In the genomic region with DNA sequence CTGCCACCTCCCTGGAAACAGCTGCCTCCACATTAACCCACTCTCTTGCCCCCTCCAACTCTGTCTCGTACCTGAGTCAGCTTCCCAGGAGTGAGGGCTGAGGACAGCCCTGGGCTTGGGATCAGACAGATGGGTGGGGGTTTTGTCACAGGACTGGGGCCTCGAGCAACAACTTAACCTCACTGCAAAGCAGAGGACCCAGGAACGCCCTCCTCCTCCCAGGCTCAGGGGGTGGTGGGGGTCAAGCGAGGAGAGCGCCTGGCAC, we compare ENCODE assay signal across 9 cellular contexts. TPM values are rescaled to one million over a fixed set of nuclear protein-coding genes. Genes with fewer than 3 reads are reported as not detected.
DNase-seq lines count a peak whose midpoint lies in the region; ATAC-seq and TF ChIP-seq lines count a peak whose summit lies in the region.
"Had no signal": no experiment of that assay in that cellular context is flagged by ENCODE, and none has a peak within 500 bp of the region (broad histone marks: within the 10 kb centered on the region; RNA-seq: fewer than 3 reads in every experiment).

No MANE protein-coding gene starts in this region.

- no peaks in the 10 kb centered on the region for H3K36me3 Mint-ChIP-seq in dendritic cell treated with granulocyte-macrophage colony-stimulating factor and Interleukin-4, amounts not matched to agents 40 ng/mL and 50 ng/mL, for 4 days (ENCODE audit: low read depth)
- H3K36me3 Mint-ChIP-seq in naive thymus-derived CD8-positive, alpha-beta T cell: no peaks in the 10 kb centered on the region
- no peaks in the 10 kb centered on the region for H3K36me3 Mint-ChIP-seq in activated T-helper 2 cell treated with anti-CD3 and anti-CD28 coated beads, Interferon-gamma antibody, Interleukin-2, Interleukin-4, amounts not matched to agents 10 μg/mL and 5 μg/mL and 100 μg/mL, durations not matched to agents 14 hours and 24 hours and 36 hours (ENCODE audit: low read depth)

- no peaks in the 10 kb centered on the region for H3K27me3 Mint-ChIP-seq in stimulated activated naive CD8-positive, alpha-beta T cell treated with anti-CD3 and anti-CD28 coated beads, Interleukin-15, amount 100 ng/mL, for 72 hours
- peaks cover 30% of the 10 kb centered on the region for H3K27me3 Mint-ChIP-seq in dendritic cell treated with granulocyte-macrophage colony-stimulating factor and Interleukin-4, amounts not matched to agents 40 ng/mL and 50 ng/mL, for 4 days
- peaks cover 0 to 2% (median 0%) of the 10 kb centered on the region in 5 donors for H3K27me3 Mint-ChIP-seq in naive thymus-derived CD8-positive, alpha-beta T cell
- H3K27me3 Mint-ChIP-seq in activated T-helper 2 cell treated with anti-CD3 and anti-CD28 coated beads, Interferon-gamma antibody, Interleukin-2, Interleukin-4, amounts not matched to agents 10 μg/mL and 5 μg/mL and 100 μg/mL, durations not matched to agents 14 hours and 24 hours and 36 hours (ENCODE audit: low read depth): no peaks in the 10 kb centered on the region

- no peak for DNase-seq in stimulated activated naive CD8-positive, alpha-beta T cell treated with anti-CD3 and anti-CD28 coated beads, Interleukin-15, amount 100 ng/mL, for 72 hours
- DNase-seq in stimulated activated naive CD8-positive, alpha-beta T cell treated with anti-CD3 and anti-CD28 coated beads, Interleukin-15, Interleukin-2, amounts not matched to agents 100 U/mL and 50 U/mL, for 24 hours: no peak
- no peak for DNase-seq in naive thymus-derived CD8-positive, alpha-beta T cell
- DNase-seq in activated T-helper 2 cell treated with anti-CD3 and anti-CD28 coated beads, Interferon-gamma antibody, Interleukin-2, Interleukin-4, amounts not matched to agents 10 μg/mL and 5 μg/mL and 100 μg/mL, durations not matched to agents 14 hours and 24 hours and 36 hours (ENCODE audit: low spot score): no peak
- DNase-seq in A172 (ENCODE audit: low spot score) (no peak), erythroblast (lab: John Stamatoyannopoulos, UW) (no peak)

- intact Hi-C loops in dendritic cell treated with granulocyte-macrophage colony-stimulating factor and Interleukin-4, amounts not matched to agents 40 ng/mL and 50 ng/mL, for 4 days (cut with micrococcal nuclease): no loop called here
- intact Hi-C loops in activated T-helper 2 cell treated with anti-CD3 and anti-CD28 coated beads, Interferon-gamma antibody, Interleukin-2, Interleukin-4, amounts not matched to agents 10 μg/mL and 5 μg/mL and 100 μg/mL, durations not matched to agents 14 hours and 24 hours and 36 hours (cut with micrococcal nuclease): no loop called here

- H3K9me3 Mint-ChIP-seq in stimulated activated naive CD8-positive, alpha-beta T cell treated with anti-CD3 and anti-CD28 coated beads, Interleukin-15, amount 100 ng/mL, for 72 hours: no peaks in the 10 kb centered on the region
- no peaks in the 10 kb centered on the region for H3K9me3 Mint-ChIP-seq in dendritic cell treated with granulocyte-macrophage colony-stimulating factor and Interleukin-4, amounts not matched to agents 40 ng/mL and 50 ng/mL, for 4 days
- no peaks in the 10 kb centered on the region for H3K9me3 Mint-ChIP-seq in naive thymus-derived CD8-positive, alpha-beta T cell
- H3K9me3 Mint-ChIP-seq in activated T-helper 2 cell treated with anti-CD3 and anti-CD28 coated beads, Interferon-gamma antibody, Interleukin-2, Interleukin-4, amounts not matched to agents 10 μg/mL and 5 μg/mL and 100 μg/mL, durations not matched to agents 14 hours and 24 hours and 36 hours: no peaks in the 10 kb centered on the region
- H3K9me3 Mint-ChIP-seq: T-helper 1 cell treated with Interleukin-12 subunit alpha and Interleukin-12 subunit beta and Interleukin-4 antibody, amounts not matched to agents 30 μg/mL and 1 μg/mL, for 36 hours had no signal

- H3K27ac Mint-ChIP-seq in stimulated activated naive CD8-positive, alpha-beta T cell treated with anti-CD3 and anti-CD28 coated beads, Interleukin-15, amount 100 ng/mL, for 72 hours: peak overlapping the region in 1 of 2 donors; percentile 7
- peak overlapping the region; percentile 62 for H3K27ac Mint-ChIP-seq in dendritic cell treated with granulocyte-macrophage colony-stimulating factor and Interleukin-4, amounts not matched to agents 40 ng/mL and 50 ng/mL, for 4 days
- H3K27ac Mint-ChIP-seq in naive thymus-derived CD8-positive, alpha-beta T cell: peak overlapping the region in 4 of 10 donors; percentile 17 to 84 (median 57)
- H3K27ac Mint-ChIP-seq in activated T-helper 2 cell treated with anti-CD3 and anti-CD28 coated beads, Interferon-gamma antibody, Interleukin-2, Interleukin-4, amounts not matched to agents 10 μg/mL and 5 μg/mL and 100 μg/mL, durations not matched to agents 14 hours and 24 hours and 36 hours: no peak overlapping the region
- H3K27ac Mint-ChIP-seq: T-helper 1 cell treated with Interleukin-12 subunit alpha and Interleukin-12 subunit beta and Interleukin-4 antibody, amounts not matched to agents 30 μg/mL and 1 μg/mL, for 36 hours had no signal

- no peak for TF ChIP-seq POLR2A in erythroblast (IDR thresholded peaks at IDR 0.05; ENCODE audit: low read length)

- POLR2A ChIA-PET in naive thymus-derived CD8-positive, alpha-beta T cell (lab: Charles Lee): no interaction called here

- peaks cover 18% of the 10 kb centered on the region for H3K4me1 Mint-ChIP-seq in stimulated activated naive CD8-positive, alpha-beta T cell treated with anti-CD3 and anti-CD28 coated beads, Interleukin-15, amount 100 ng/mL, for 72 hours
- peaks cover 20% of the 10 kb centered on the region for H3K4me1 Mint-ChIP-seq in dendritic cell treated with granulocyte-macrophage colony-stimulating factor and Interleukin-4, amounts not matched to agents 40 ng/mL and 50 ng/mL, for 4 days (ENCODE audit: low read depth)
- peaks cover 5 to 13% (median 10%) of the 10 kb centered on the region in 4 donors for H3K4me1 Mint-ChIP-seq in naive thymus-derived CD8-positive, alpha-beta T cell
- peaks cover 4% of the 10 kb centered on the region for H3K4me1 Mint-ChIP-seq in activated T-helper 2 cell treated with anti-CD3 and anti-CD28 coated beads, Interferon-gamma antibody, Interleukin-2, Interleukin-4, amounts not matched to agents 10 μg/mL and 5 μg/mL and 100 μg/mL, durations not matched to agents 14 hours and 24 hours and 36 hours (ENCODE audit: low read depth)

- peak overlapping the region; percentile 57 to 74 for H3K4me3 Mint-ChIP-seq in stimulated activated naive CD8-positive, alpha-beta T cell treated with anti-CD3 and anti-CD28 coated beads, Interleukin-15, amount 100 ng/mL, for 72 hours
- H3K4me3 Mint-ChIP-seq in dendritic cell treated with granulocyte-macrophage colony-stimulating factor and Interleukin-4, amounts not matched to agents 40 ng/mL and 50 ng/mL, for 4 days: peak overlapping the region; percentile 67
- H3K4me3 Mint-ChIP-seq in naive thymus-derived CD8-positive, alpha-beta T cell: peak overlapping the region in 6 of 10 donors; percentile 11 to 75 (median 60)
- no peak overlapping the region for H3K4me3 Mint-ChIP-seq in activated T-helper 2 cell treated with anti-CD3 and anti-CD28 coated beads, Interferon-gamma antibody, Interleukin-2, Interleukin-4, amounts not matched to agents 10 μg/mL and 5 μg/mL and 100 μg/mL, durations not matched to agents 14 hours and 24 hours and 36 hours (ENCODE audit: low read depth)
- H3K4me3 Mint-ChIP-seq: T-helper 1 cell treated with Interleukin-12 subunit alpha and Interleukin-12 subunit beta and Interleukin-4 antibody, amounts not matched to agents 30 μg/mL and 1 μg/mL, for 36 hours had no signal

- no peak for ATAC-seq in stimulated activated naive CD8-positive, alpha-beta T cell treated with anti-CD3 and anti-CD28 coated beads, Interleukin-15, amount 100 ng/mL, for 72 hours
- no peak for ATAC-seq in stimulated activated naive CD8-positive, alpha-beta T cell treated with anti-CD3 and anti-CD28 coated beads, Interleukin-15, Interleukin-2, amounts not matched to agents 100 U/mL and 50 U/mL, for 24 hours
- no peak for ATAC-seq in naive thymus-derived CD8-positive, alpha-beta T cell
- no peak for ATAC-seq in GM18870 (IDR thresholded peaks at IDR 0.05; ENCODE audit: unreplicated experiment)

RNA-seq across cellular contexts. Expression of gene SARDH, which starts 0.4 kb away (rescaled TPM):
- total RNA-seq in naive thymus-derived CD8-positive, alpha-beta T cell: 1 to 10 TPM; 5.0 to 8.7 TPM
- 1 to 10 TPM; 1.7 to 2.7 (median 2.4) TPM for polyA plus RNA-seq in naive thymus-derived CD8-positive, alpha-beta T cell
- total RNA-seq in activated T-helper 2 cell treated with anti-CD3 and anti-CD28 coated beads, Interferon-gamma antibody, Interleukin-2, Interleukin-4, amounts not matched to agents 10 μg/mL and 5 μg/mL and 100 μg/mL, durations not matched to agents 14 hours and 24 hours and 36 hours: 1.1 and 1.6 TPM in 2 replicates
- 30.5 and 31.0 TPM in 2 replicates for total RNA-seq in A172 (2014; rRNA removed; shearing (Covaris generic))
